Comparison of ENCODE assay signal across 1 cellular context in genomic region chr7:131105294-131105802, GRCh38.
TF ChIP-seq lines count a peak whose summit lies in the region.

No MANE protein-coding gene starts in this region.

TF ChIP-seq in HCT116, 20 proteins besides CTCF, POLR2A, EP300 and RAD21 (continued from another document):
- TF ChIP-seq REST (IDR thresholded peaks at IDR 0.05; ENCODE audit: low read depth) (no peak), EZH2phosphoT487 (IDR thresholded peaks at IDR 0.05; ENCODE audit: borderline replicate concordance) (no peak), ZNF274 (IDR thresholded peaks at IDR 0.05; ENCODE audit: low read depth, low read length) (no peak), SIN3A (IDR thresholded peaks at IDR 0.05; ENCODE audit: low read depth) (no peak), CEBPB (IDR thresholded peaks at IDR 0.05; ENCODE audit: low read depth) (no peak), EGR1 (IDR thresholded peaks at IDR 0.05; ENCODE audit: low read depth) (no peak)
TF ChIP-seq in HCT116: peak in this region for 0.
